16 cellular contexts compared by ENCODE assay signal in the genomic region with DNA sequence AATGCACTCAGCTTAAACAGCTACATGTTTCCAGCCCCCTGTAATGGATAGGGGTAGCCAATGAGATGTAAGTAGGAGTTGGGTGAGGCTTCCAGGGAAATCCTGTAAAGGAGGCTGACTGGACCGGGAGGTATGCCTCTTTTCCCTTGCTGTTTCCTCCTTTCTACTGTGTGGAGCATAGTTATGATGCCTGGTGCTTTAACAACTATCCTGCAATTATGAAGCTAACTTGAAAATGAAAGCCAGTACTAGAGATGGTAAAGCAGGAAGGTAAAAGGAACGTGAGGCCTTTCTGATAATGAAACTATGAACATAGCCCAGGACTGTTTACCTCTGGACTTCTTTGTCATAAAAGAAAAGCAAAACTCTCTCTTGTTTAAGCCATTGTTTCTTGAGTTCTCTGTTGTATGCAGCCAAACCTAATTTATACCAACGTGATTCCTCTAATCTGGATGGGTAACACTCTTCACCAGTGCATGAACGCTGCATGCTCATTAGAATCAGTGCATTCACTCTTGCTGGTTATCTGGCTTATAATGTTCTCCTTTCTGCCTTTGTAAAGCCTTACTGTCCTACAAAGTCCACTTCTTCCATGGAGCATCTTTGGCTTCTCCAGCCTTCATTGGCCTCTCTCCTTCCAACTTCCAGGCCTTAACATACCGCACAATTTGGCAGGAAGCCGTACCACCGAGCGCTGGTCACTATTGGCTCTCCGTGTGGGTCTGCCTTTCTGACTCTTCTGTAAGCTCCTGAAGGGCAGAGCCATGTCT. TPM values are rescaled to one million over a fixed set of nuclear protein-coding genes. Genes with fewer than 3 reads are reported as not detected.
DNase-seq lines count a peak whose midpoint lies in the region; ATAC-seq, FAIRE-seq and TF ChIP-seq lines count a peak whose summit lies in the region.
"Had no signal": no experiment of that assay in that cellular context is flagged by ENCODE, and none has a peak within 500 bp of the region (broad histone marks: within the 10 kb centered on the region; RNA-seq: fewer than 3 reads in every experiment).

No MANE protein-coding gene starts in this region.

- no peak overlapping the region for H4K12ac ChIP-seq in trophoblast cell (ENCODE audit: low read depth, low read length)

- H4K5ac ChIP-seq in H1 (ENCODE audit: insufficient read length, low read depth, low read length), result no peak overlapping the region

- H3K9me3 ChIP-seq in H1 (ENCODE audit: insufficient read depth in 2 of 2, low read depth in 1 of 2, low read length in 1 of 2), result no peaks in the 10 kb centered on the region
- no peaks in the 10 kb centered on the region for H3K9me3 ChIP-seq in trophoblast cell (ENCODE audit: insufficient read depth, low read depth, low read length)
- H3K9me3 ChIP-seq in BE2C, result no peaks in the 10 kb centered on the region
- H3K9me3 ChIP-seq: prostate gland had no signal

- H3K23ac ChIP-seq in H1 (ENCODE audit: insufficient read length), result no peak overlapping the region
- no peak overlapping the region for H3K23ac ChIP-seq in trophoblast cell (ENCODE audit: low read length)

- CTCF ChIA-PET in H1 (lab: Charles Lee; ENCODE audit: partially characterized antibody), result interaction anchor here (2.1 kb wide), 1 partner anchor 16 kb away, joined by 7 read pairs; no protein-coding TSS in a partner anchor

- no peak overlapping the region for H3K4ac ChIP-seq in H1 (replicated peaks; ENCODE audit: insufficient read length, low read depth, low read length)
- no peak overlapping the region for H3K4ac ChIP-seq in trophoblast cell (ENCODE audit: low read depth, low read length)

- H2BK120ac ChIP-seq in H1 (replicated peaks; ENCODE audit: low read depth, low read length) (no peak overlapping the region), trophoblast cell (ENCODE audit: insufficient read depth, low read length, poor library complexity) (no peak overlapping the region)

- DNase-seq in LoVo (ENCODE audit: low spot score) (peak; percentile 36), H1 (ENCODE audit: low read depth in 1 of 2, low spot score in 2 of 2) (no peak), trophoblast cell (peak; percentile 30 to 55), BE2C (no peak), glutamatergic neuron (no peak)
- DNase-seq in NK-92 treated with Interleukin-12 subunit alpha and Interleukin-12 subunit beta, amount 100 ng/mL, for 24 hours (lab: John Stamatoyannopoulos, UW), result no peak
- DNase-seq: activated CD8-positive, alpha-beta memory T cell treated with anti-CD3 and anti-CD28 coated beads for 24 hours; activated naive CD4-positive, alpha-beta T cell treated with anti-CD3 and anti-CD28 coated beads, Interleukin-2, amount 10 ng/mL, durations not matched to agents 7 days and 5 days; NCI-H2081 treated with DMSO at 0.1 percent for 48 hours; T1000 had no signal

- TF ChIP-seq POLR2A in H1 (IDR thresholded peaks at IDR 0.05; ENCODE audit: control extremely low read depth in 1 of 2, low read depth in 2 of 2, low read length in 2 of 2), result no peak

- H3K27me3 ChIP-seq in H1 (replicated peaks in 1 of 4; ENCODE audit: control insufficient read depth in 3 of 4, extremely low read depth in 1 of 4, insufficient read depth in 3 of 4, low read length in 3 of 4) (no peaks in the 10 kb centered on the region), trophoblast cell (ENCODE audit: insufficient read depth, low read length) (no peaks in the 10 kb centered on the region), BE2C (no peaks in the 10 kb centered on the region)

- H4K20me1 ChIP-seq in H1 (replicated peaks in 1 of 2; ENCODE audit: control insufficient read depth in 1 of 2, insufficient read depth in 2 of 2, low read length in 2 of 2), result no peaks in the 10 kb centered on the region

- ATAC-seq in GM21515 (IDR thresholded peaks at IDR 0.05; ENCODE audit: unreplicated experiment) (peak; percentile 67), GM19397 (IDR thresholded peaks at IDR 0.05; ENCODE audit: unreplicated experiment) (no peak)
- ATAC-seq: K562 had no signal

- TF ChIP-seq CTCF in H1 (IDR thresholded peaks at IDR 0.05; ENCODE audit: control extremely low read depth in 1 of 3, insufficient read depth in 1 of 3, low read depth in 1 of 3, low read length in 3 of 3) (no peak), BE2C (IDR thresholded peaks at IDR 0.05; ENCODE audit: low read depth, low read length) (no peak), glutamatergic neuron (IDR thresholded peaks at IDR 0.05; ENCODE audit: partially characterized antibody, unreplicated experiment) (no peak)

- H3K4me1 ChIP-seq in H1 (replicated peaks in 1 of 4; ENCODE audit: control insufficient read depth in 3 of 4, insufficient read depth in 4 of 4, low read length in 3 of 4) (0 out of 7 replicates have a peak, but pooled peaks cover 0 to 3% (median 0%) of the 10 kb centered on the region in 4 experiments), trophoblast cell (ENCODE audit: control insufficient read depth in 1 of 2, insufficient read depth in 2 of 2, low read length in 2 of 2) (no peaks in the 10 kb centered on the region), BE2C (peaks cover 26% of the 10 kb centered on the region)
- H3K4me1 ChIP-seq: prostate gland had no signal

- peaks cover 23% of the 10 kb centered on the region for H3K4me1 Mint-ChIP-seq in glutamatergic neuron (ENCODE audit: low read depth, unreplicated experiment)
- H3K4me1 Mint-ChIP-seq: activated naive CD4-positive, alpha-beta T cell treated with anti-CD3 and anti-CD28 coated beads, Interleukin-2, amount 10 ng/mL, durations not matched to agents 7 days and 5 days had no signal

- no peak overlapping the region for H3K56ac ChIP-seq in H1 (replicated peaks; ENCODE audit: insufficient read length, low read depth, low read length)

- TF ChIP-seq RAD21 in H1 (IDR thresholded peaks at IDR 0.05 in 1 of 2, conservative IDR thresholded peaks at IDR 0.05 in 1 of 2; ENCODE audit: low read depth in 2 of 2, low read length in 2 of 2), result no peak

- H3K36me3 Mint-ChIP-seq in glutamatergic neuron (ENCODE audit: unreplicated experiment), result no peaks in the 10 kb centered on the region
- H3K36me3 Mint-ChIP-seq: activated naive CD4-positive, alpha-beta T cell treated with anti-CD3 and anti-CD28 coated beads, Interleukin-2, amount 10 ng/mL, durations not matched to agents 7 days and 5 days had no signal

- H3K23me2 ChIP-seq in H1 (ENCODE audit: low read depth, low read length), result no peaks in the 10 kb centered on the region

- H3K4me2 ChIP-seq in H1 (ENCODE audit: insufficient read depth in 1 of 2, low read depth in 2 of 2, low read length in 2 of 2) (no peak overlapping the region), trophoblast cell (ENCODE audit: low read length) (no peak overlapping the region)

- peak overlapping the region; percentile 34; the same call in 1 of the 2 replicates for H2AFZ ChIP-seq in H1 (ENCODE audit: low read length)
- no peak overlapping the region for H2AFZ ChIP-seq in trophoblast cell (ENCODE audit: insufficient read depth, low read length, poor library complexity)

- no peak overlapping the region for H3K27ac ChIP-seq in H1 (ENCODE audit: low read depth, low read length)
- H3K27ac ChIP-seq in trophoblast cell (ENCODE audit: low read depth, low read length), result no peak overlapping the region
- H3K27ac ChIP-seq: prostate gland had no signal

- H3K27me3 Mint-ChIP-seq in glutamatergic neuron (ENCODE audit: unreplicated experiment), result peaks cover 1% of the 10 kb centered on the region

- no peak overlapping the region for H2BK20ac ChIP-seq in H1 (ENCODE audit: low read length)

- H3K9me3 Mint-ChIP-seq in glutamatergic neuron (ENCODE audit: unreplicated experiment), result no peaks in the 10 kb centered on the region
- H3K9me3 Mint-ChIP-seq: activated naive CD4-positive, alpha-beta T cell treated with anti-CD3 and anti-CD28 coated beads, Interleukin-2, amount 10 ng/mL, durations not matched to agents 7 days and 5 days; dendritic cell treated with granulocyte-macrophage colony-stimulating factor and Interleukin-4, amounts not matched to agents 40 ng/mL and 50 ng/mL, for 4 days had no signal

- H2BK5ac ChIP-seq in H1 (ENCODE audit: low read depth, low read length) (no peak overlapping the region), trophoblast cell (ENCODE audit: low read depth, low read length, poor library complexity) (no peak overlapping the region)

- POLR2A ChIA-PET in H1 (lab: Charles Lee; ENCODE audit: partially characterized antibody), result no interaction called here

- FAIRE-seq in H1 (lab: Jason Lieb, UNC), result no peak
- FAIRE-seq: K562 had no signal

- no peak overlapping the region for H3K9ac ChIP-seq in H1 (replicated peaks in 1 of 4; ENCODE audit: extremely low read depth in 1 of 4, low read depth in 3 of 4, low read length in 3 of 4)
- H3K9ac ChIP-seq in trophoblast cell (ENCODE audit: low read length), result no peak overlapping the region

- H3K14ac ChIP-seq in H1 (ENCODE audit: insufficient read length) (no peak overlapping the region), trophoblast cell (ENCODE audit: low read length) (no peak overlapping the region)

- WGBS in H1 (ENCODE audit: extremely low coverage in 1 of 2, insufficient coverage in 1 of 2, insufficient read length in 1 of 2, insufficient replicate concordance in 2 of 2, low coverage in 1 of 2, low lambda C conversion rate in 2 of 2, missing lambda C conversion rate in 1 of 2), 2 experiments, result 94% methylated on average over 9 of the region's 9 CpGs; no CpG with 5 or more reads in 1 of the 2 experiments
- WGBS in trophoblast cell (ENCODE audit: extremely low coverage, insufficient coverage, insufficient read length), result no CpG with 5 or more reads among the region's 9 CpGs

- H3K79me1 ChIP-seq in H1 (ENCODE audit: low read depth, low read length) (no peaks in the 10 kb centered on the region), trophoblast cell (ENCODE audit: low read length) (no peaks in the 10 kb centered on the region)

- no peak overlapping the region for H3K27ac Mint-ChIP-seq in glutamatergic neuron (ENCODE audit: unreplicated experiment)
- H3K27ac Mint-ChIP-seq: activated naive CD4-positive, alpha-beta T cell treated with anti-CD3 and anti-CD28 coated beads, Interleukin-2, amount 10 ng/mL, durations not matched to agents 7 days and 5 days; dendritic cell treated with granulocyte-macrophage colony-stimulating factor and Interleukin-4, amounts not matched to agents 40 ng/mL and 50 ng/mL, for 4 days had no signal

- H3K79me2 ChIP-seq in H1 (ENCODE audit: control insufficient read depth in 1 of 2, insufficient read depth in 2 of 2, low read length in 2 of 2), result no peaks in the 10 kb centered on the region
- no peaks in the 10 kb centered on the region for H3K79me2 ChIP-seq in trophoblast cell (ENCODE audit: control insufficient read depth, insufficient read depth, low read length, poor library complexity)

- TF ChIP-seq EP300 in H1 (IDR thresholded peaks at IDR 0.05; ENCODE audit: borderline replicate concordance in 1 of 2, low read depth in 2 of 2, low read length in 2 of 2), result no peak

- H3K4me3 Mint-ChIP-seq in glutamatergic neuron (ENCODE audit: unreplicated experiment), result no peak overlapping the region
- H3K4me3 Mint-ChIP-seq: activated naive CD4-positive, alpha-beta T cell treated with anti-CD3 and anti-CD28 coated beads, Interleukin-2, amount 10 ng/mL, durations not matched to agents 7 days and 5 days; dendritic cell treated with granulocyte-macrophage colony-stimulating factor and Interleukin-4, amounts not matched to agents 40 ng/mL and 50 ng/mL, for 4 days had no signal

- H2BK12ac ChIP-seq in H1 (ENCODE audit: low read depth, low read length), result no peak overlapping the region
- no peak overlapping the region for H2BK12ac ChIP-seq in trophoblast cell (ENCODE audit: low read length)

- H3K36me3 ChIP-seq in H1 (ENCODE audit: control insufficient read depth in 2 of 4, insufficient read depth in 4 of 4, low read length in 3 of 4), result no peaks in the 10 kb centered on the region
- H3K36me3 ChIP-seq in trophoblast cell (ENCODE audit: control insufficient read depth in 1 of 2, insufficient read depth in 2 of 2, low read length in 2 of 2), result no peaks in the 10 kb centered on the region
- no peaks in the 10 kb centered on the region for H3K36me3 ChIP-seq in BE2C
- H3K36me3 ChIP-seq: prostate gland had no signal

- H3K18ac ChIP-seq in H1 (ENCODE audit: extremely low read depth, low read length) (no peak overlapping the region), trophoblast cell (ENCODE audit: low read length) (no peak overlapping the region)

- H3K4me3 ChIP-seq in H1 (ENCODE audit: extremely low read depth in 1 of 4, insufficient read depth in 2 of 4, low read depth in 3 of 4, low read length in 4 of 4) (no peak overlapping the region), trophoblast cell (ENCODE audit: low read depth, low read length) (no peak overlapping the region), BE2C (ENCODE audit: low read depth, low read length) (no peak overlapping the region)
- H3K4me3 ChIP-seq: K562, prostate gland had no signal

- no peak overlapping the region for H2BK15ac ChIP-seq in H1 (ENCODE audit: low read length)

- H4K8ac ChIP-seq in H1 (ENCODE audit: extremely low read depth, insufficient read depth, low read length), result no peak overlapping the region
- no peak overlapping the region for H4K8ac ChIP-seq in trophoblast cell (ENCODE audit: low read depth, low read length)

- H2AK5ac ChIP-seq in H1 (ENCODE audit: low read depth, low read length) (no peak overlapping the region), trophoblast cell (ENCODE audit: low read length) (no peak overlapping the region)

- H4K91ac ChIP-seq in H1 (replicated peaks; ENCODE audit: insufficient read length, low read length), result no peak overlapping the region
- H4K91ac ChIP-seq in trophoblast cell (ENCODE audit: low read depth, low read length), result no peak overlapping the region

RNA-seq across cellular contexts. Expression of a gene that starts 8.3 kb away (rescaled TPM):
- 0.77 and 1.0 TPM in 2 replicates for total RNA-seq in H1 (2021; fragmentation: NEBNext Ultra II Directional; extraction: Animal tissue kit (Norgen Biotek cat#: 25700))
- 0.31 and 0.33 TPM in 2 replicates for polyA plus RNA-seq in H1 (2011; rRNA removed)
- polyA plus RNA-seq in H1 (2011; cell fraction: cytosol; rRNA removed), result 0.50 TPM
- polyA plus RNA-seq in H1 (2011; cell fraction: nucleus; rRNA removed), result 0.71 TPM
- polyA plus RNA-seq in H1 (2012, experiment 1 of 2), result 0.47 to 1.1 TPM (median 0.70 TPM) in 4 replicates
- 0.05 TPM for polyA plus RNA-seq in H1 (2012, experiment 2 of 2)
- polyA plus RNA-seq in H1 (2013, experiment 1 of 2), result 0.30 TPM
- polyA plus RNA-seq in H1 (2013, experiment 2 of 2), result 0.40 TPM
- 1.9 and 2.0 TPM in 2 replicates for polyA minus RNA-seq in H1 (2011; rRNA and poly(A)+ RNA removed)
- 3.9 TPM for polyA minus RNA-seq in H1 (2011; cell fraction: cytosol; rRNA and poly(A)+ RNA removed)
- 3.3 TPM for polyA minus RNA-seq in H1 (2011; cell fraction: nucleus; rRNA and poly(A)+ RNA removed)
- 0.17 and 0.18 TPM in 2 replicates for polyA plus RNA-seq in trophoblast cell (2013)
- 10.7 TPM for polyA plus RNA-seq in BE2C (2012; ENCODE audit: insufficient read depth, insufficient read length, low read depth)
- 0.47 TPM for total RNA-seq in glutamatergic neuron (ENCODE audit: unreplicated experiment)
- total RNA-seq: OCI-LY7 had no signal
- polyA plus RNA-seq: K562 had no signal

RNA-seq across cellular contexts. Expression of a gene that starts 52.2 kb away (rescaled TPM):
- total RNA-seq in H1 (2021; fragmentation: NEBNext Ultra II Directional; extraction: Animal tissue kit (Norgen Biotek cat#: 25700)), result 33.6 and 35.1 TPM in 2 replicates
- 14.3 and 17.4 TPM in 2 replicates for polyA plus RNA-seq in H1 (2011; rRNA removed)
- 18.3 TPM for polyA plus RNA-seq in H1 (2011; cell fraction: cytosol; rRNA removed)
- polyA plus RNA-seq in H1 (2011; cell fraction: nucleus; rRNA removed), result 27.9 TPM
- polyA plus RNA-seq in H1 (2012, experiment 1 of 2), result 12.8 to 22.6 TPM (median 15.1 TPM) in 4 replicates
- 1.1 TPM for polyA plus RNA-seq in H1 (2012, experiment 2 of 2)
- 17.8 TPM for polyA plus RNA-seq in H1 (2013, experiment 1 of 2)
- 16.6 TPM for polyA plus RNA-seq in H1 (2013, experiment 2 of 2)
- polyA minus RNA-seq in H1 (2011; rRNA and poly(A)+ RNA removed), result 40.2 and 42.6 TPM in 2 replicates
- 16.1 TPM for polyA minus RNA-seq in H1 (2011; cell fraction: cytosol; rRNA and poly(A)+ RNA removed)
- polyA minus RNA-seq in H1 (2011; cell fraction: nucleus; rRNA and poly(A)+ RNA removed), result 82.0 TPM
- polyA plus RNA-seq in trophoblast cell (2013), result 10.4 and 10.8 TPM in 2 replicates
- polyA plus RNA-seq in BE2C (2012; ENCODE audit: insufficient read depth, insufficient read length, low read depth), result 20.8 TPM
- 19.4 TPM for total RNA-seq in glutamatergic neuron (ENCODE audit: unreplicated experiment)

RNA-seq across cellular contexts. Expression of a gene that starts 52.3 kb away (rescaled TPM):
- total RNA-seq in H1 (2021; fragmentation: NEBNext Ultra II Directional; extraction: Animal tissue kit (Norgen Biotek cat#: 25700)), result 10.3 and 12.6 TPM in 2 replicates
- 5.6 and 7.0 TPM in 2 replicates for polyA plus RNA-seq in H1 (2011; rRNA removed)
- polyA plus RNA-seq in H1 (2011; cell fraction: cytosol; rRNA removed), result 11.1 TPM
- 8.7 TPM for polyA plus RNA-seq in H1 (2011; cell fraction: nucleus; rRNA removed)
- 8.4 to 13.2 TPM (median 9.9 TPM) in 4 replicates for polyA plus RNA-seq in H1 (2012, experiment 1 of 2)
- 2.7 TPM for polyA plus RNA-seq in H1 (2012, experiment 2 of 2)
- polyA plus RNA-seq in H1 (2013, experiment 1 of 2), result 11.3 TPM
- polyA plus RNA-seq in H1 (2013, experiment 2 of 2), result 9.2 TPM
- 3.4 and 6.0 TPM in 2 replicates for polyA minus RNA-seq in H1 (2011; rRNA and poly(A)+ RNA removed)
- polyA minus RNA-seq in H1 (2011; cell fraction: cytosol; rRNA and poly(A)+ RNA removed), result 8.4 TPM
- polyA minus RNA-seq in H1 (2011; cell fraction: nucleus; rRNA and poly(A)+ RNA removed), result 13.6 TPM
- polyA plus RNA-seq in trophoblast cell (2013), result 17.5 and 17.9 TPM in 2 replicates
- 9.2 TPM for polyA plus RNA-seq in BE2C (2012; ENCODE audit: insufficient read depth, insufficient read length, low read depth)
- 18.8 TPM for total RNA-seq in glutamatergic neuron (ENCODE audit: unreplicated experiment)

Comparison
In these comparisons a context has a peak if more than half of its experiments do, and no peak if none do; other contexts are left out.
1. DNase-seq: peak in LoVo (single experiment) and trophoblast cell (2 of 2); none in H1 (0 of 2), BE2C (single experiment), NK-92 treated with Interleukin-12 subunit alpha and Interleukin-12 subunit beta, amount 100 ng/mL, for 24 hours (single experiment) and glutamatergic neuron (single experiment).